Comparison of ENCODE assay signal across 2 cellular contexts in the genomic region with DNA sequence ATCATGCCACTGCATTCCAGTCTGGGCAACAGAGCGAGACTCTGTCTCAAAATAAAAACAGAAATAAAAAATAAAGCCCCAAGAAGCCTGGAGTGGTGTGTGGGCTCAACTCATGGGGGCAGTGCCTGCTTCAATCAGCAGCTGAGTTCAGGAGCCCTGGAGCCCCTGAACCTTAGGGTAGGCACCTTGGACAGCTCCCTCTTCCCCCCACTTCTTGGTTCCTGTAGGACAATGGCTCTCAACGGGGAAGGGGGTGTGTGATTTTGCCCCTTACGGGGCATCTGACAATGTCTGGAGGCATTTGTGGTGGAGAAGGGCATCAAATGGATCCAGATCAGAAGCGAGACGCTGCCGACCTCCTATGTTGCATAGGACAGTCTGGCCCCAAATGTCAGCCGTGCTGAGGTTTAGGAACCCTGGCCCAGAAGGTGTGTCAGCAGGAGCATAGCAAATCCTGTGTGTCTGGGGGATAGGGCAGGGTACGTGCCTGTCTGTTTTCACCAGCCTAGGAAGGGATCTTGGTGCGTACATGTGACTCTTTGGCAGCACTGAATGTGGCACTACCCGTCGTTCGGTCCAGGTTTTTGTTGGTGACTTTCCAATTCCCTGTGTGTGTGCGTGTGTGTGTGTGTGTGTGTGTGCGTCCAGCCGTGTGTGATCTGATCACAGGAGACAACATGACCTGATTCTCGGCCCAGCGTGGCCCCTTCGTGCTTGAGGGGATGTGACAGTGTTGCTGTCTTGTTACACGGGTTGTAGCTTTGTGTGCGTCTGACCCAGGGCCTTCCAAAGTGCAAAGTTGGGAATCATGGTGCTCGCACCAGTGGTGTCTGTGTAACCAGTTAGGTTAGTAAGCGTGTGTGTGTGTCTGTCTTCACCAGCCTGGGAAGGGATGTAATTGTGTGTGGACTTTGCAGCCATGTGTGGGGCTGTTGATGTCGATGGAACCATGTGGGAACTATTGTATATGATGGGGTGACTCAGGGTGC.
TF ChIP-seq lines count a peak whose summit lies in the region.

No MANE protein-coding gene starts in this region.

TF ChIP-seq in WTC11, 78 proteins besides CTCF, POLR2A, EP300 and RAD21 (continues in another document):
- TF ChIP-seq, protein P1, sequence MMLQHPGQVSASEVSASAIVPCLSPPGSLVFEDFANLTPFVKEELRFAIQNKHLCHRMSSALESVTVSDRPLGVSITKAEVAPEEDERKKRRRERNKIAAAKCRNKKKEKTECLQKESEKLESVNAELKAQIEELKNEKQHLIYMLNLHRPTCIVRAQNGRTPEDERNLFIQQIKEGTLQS (CRISPR knock-in tag; conservative IDR thresholded peaks at IDR 0.05): no peak
- TF ChIP-seq, protein P2, sequence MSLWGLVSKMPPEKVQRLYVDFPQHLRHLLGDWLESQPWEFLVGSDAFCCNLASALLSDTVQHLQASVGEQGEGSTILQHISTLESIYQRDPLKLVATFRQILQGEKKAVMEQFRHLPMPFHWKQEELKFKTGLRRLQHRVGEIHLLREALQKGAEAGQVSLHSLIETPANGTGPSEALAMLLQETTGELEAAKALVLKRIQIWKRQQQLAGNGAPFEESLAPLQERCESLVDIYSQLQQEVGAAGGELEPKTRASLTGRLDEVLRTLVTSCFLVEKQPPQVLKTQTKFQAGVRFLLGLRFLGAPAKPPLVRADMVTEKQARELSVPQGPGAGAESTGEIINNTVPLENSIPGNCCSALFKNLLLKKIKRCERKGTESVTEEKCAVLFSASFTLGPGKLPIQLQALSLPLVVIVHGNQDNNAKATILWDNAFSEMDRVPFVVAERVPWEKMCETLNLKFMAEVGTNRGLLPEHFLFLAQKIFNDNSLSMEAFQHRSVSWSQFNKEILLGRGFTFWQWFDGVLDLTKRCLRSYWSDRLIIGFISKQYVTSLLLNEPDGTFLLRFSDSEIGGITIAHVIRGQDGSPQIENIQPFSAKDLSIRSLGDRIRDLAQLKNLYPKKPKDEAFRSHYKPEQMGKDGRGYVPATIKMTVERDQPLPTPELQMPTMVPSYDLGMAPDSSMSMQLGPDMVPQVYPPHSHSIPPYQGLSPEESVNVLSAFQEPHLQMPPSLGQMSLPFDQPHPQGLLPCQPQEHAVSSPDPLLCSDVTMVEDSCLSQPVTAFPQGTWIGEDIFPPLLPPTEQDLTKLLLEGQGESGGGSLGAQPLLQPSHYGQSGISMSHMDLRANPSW (CRISPR knock-in tag; conservative IDR thresholded peaks at IDR 0.05; ENCODE audit: low read depth): no peak
- TF ChIP-seq, protein P3, sequence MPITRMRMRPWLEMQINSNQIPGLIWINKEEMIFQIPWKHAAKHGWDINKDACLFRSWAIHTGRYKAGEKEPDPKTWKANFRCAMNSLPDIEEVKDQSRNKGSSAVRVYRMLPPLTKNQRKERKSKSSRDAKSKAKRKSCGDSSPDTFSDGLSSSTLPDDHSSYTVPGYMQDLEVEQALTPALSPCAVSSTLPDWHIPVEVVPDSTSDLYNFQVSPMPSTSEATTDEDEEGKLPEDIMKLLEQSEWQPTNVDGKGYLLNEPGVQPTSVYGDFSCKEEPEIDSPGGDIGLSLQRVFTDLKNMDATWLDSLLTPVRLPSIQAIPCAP (CRISPR knock-in tag; IDR thresholded peaks at IDR 0.05): no peak
- TF ChIP-seq NFE2L1 (CRISPR knock-in tag; IDR thresholded peaks at IDR 0.05) (no peak), CREM (CRISPR knock-in tag; IDR thresholded peaks at IDR 0.05) (no peak), ZNF396 (CRISPR knock-in tag; IDR thresholded peaks at IDR 0.05; ENCODE audit: borderline replicate concordance) (no peak), CREB1 (CRISPR knock-in tag; IDR thresholded peaks at IDR 0.05) (no peak)
- TF ChIP-seq, protein P4, sequence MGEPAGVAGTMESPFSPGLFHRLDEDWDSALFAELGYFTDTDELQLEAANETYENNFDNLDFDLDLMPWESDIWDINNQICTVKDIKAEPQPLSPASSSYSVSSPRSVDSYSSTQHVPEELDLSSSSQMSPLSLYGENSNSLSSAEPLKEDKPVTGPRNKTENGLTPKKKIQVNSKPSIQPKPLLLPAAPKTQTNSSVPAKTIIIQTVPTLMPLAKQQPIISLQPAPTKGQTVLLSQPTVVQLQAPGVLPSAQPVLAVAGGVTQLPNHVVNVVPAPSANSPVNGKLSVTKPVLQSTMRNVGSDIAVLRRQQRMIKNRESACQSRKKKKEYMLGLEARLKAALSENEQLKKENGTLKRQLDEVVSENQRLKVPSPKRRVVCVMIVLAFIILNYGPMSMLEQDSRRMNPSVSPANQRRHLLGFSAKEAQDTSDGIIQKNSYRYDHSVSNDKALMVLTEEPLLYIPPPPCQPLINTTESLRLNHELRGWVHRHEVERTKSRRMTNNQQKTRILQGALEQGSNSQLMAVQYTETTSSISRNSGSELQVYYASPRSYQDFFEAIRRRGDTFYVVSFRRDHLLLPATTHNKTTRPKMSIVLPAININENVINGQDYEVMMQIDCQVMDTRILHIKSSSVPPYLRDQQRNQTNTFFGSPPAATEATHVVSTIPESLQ (CRISPR knock-in tag; IDR thresholded peaks at IDR 0.05): no peak
- TF ChIP-seq, protein P5, sequence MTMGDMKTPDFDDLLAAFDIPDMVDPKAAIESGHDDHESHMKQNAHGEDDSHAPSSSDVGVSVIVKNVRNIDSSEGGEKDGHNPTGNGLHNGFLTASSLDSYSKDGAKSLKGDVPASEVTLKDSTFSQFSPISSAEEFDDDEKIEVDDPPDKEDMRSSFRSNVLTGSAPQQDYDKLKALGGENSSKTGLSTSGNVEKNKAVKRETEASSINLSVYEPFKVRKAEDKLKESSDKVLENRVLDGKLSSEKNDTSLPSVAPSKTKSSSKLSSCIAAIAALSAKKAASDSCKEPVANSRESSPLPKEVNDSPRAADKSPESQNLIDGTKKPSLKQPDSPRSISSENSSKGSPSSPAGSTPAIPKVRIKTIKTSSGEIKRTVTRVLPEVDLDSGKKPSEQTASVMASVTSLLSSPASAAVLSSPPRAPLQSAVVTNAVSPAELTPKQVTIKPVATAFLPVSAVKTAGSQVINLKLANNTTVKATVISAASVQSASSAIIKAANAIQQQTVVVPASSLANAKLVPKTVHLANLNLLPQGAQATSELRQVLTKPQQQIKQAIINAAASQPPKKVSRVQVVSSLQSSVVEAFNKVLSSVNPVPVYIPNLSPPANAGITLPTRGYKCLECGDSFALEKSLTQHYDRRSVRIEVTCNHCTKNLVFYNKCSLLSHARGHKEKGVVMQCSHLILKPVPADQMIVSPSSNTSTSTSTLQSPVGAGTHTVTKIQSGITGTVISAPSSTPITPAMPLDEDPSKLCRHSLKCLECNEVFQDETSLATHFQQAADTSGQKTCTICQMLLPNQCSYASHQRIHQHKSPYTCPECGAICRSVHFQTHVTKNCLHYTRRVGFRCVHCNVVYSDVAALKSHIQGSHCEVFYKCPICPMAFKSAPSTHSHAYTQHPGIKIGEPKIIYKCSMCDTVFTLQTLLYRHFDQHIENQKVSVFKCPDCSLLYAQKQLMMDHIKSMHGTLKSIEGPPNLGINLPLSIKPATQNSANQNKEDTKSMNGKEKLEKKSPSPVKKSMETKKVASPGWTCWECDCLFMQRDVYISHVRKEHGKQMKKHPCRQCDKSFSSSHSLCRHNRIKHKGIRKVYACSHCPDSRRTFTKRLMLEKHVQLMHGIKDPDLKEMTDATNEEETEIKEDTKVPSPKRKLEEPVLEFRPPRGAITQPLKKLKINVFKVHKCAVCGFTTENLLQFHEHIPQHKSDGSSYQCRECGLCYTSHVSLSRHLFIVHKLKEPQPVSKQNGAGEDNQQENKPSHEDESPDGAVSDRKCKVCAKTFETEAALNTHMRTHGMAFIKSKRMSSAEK (CRISPR knock-in tag; IDR thresholded peaks at IDR 0.05; ENCODE audit: borderline replicate concordance): no peak
- TF ChIP-seq, protein P6, sequence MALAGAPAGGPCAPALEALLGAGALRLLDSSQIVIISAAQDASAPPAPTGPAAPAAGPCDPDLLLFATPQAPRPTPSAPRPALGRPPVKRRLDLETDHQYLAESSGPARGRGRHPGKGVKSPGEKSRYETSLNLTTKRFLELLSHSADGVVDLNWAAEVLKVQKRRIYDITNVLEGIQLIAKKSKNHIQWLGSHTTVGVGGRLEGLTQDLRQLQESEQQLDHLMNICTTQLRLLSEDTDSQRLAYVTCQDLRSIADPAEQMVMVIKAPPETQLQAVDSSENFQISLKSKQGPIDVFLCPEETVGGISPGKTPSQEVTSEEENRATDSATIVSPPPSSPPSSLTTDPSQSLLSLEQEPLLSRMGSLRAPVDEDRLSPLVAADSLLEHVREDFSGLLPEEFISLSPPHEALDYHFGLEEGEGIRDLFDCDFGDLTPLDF (CRISPR knock-in tag; IDR thresholded peaks at IDR 0.05): no peak

TF ChIP-seq in neural cell, 6 proteins besides CTCF, POLR2A, EP300 and RAD21:
- no peak for TF ChIP-seq MXI1 (conservative IDR thresholded peaks at IDR 0.05; ENCODE audit: poor library complexity, severe bottlenecking)
- no peak for TF ChIP-seq POLR2AphosphoS5 (IDR thresholded peaks at IDR 0.05)
- TF ChIP-seq, protein P7, sequence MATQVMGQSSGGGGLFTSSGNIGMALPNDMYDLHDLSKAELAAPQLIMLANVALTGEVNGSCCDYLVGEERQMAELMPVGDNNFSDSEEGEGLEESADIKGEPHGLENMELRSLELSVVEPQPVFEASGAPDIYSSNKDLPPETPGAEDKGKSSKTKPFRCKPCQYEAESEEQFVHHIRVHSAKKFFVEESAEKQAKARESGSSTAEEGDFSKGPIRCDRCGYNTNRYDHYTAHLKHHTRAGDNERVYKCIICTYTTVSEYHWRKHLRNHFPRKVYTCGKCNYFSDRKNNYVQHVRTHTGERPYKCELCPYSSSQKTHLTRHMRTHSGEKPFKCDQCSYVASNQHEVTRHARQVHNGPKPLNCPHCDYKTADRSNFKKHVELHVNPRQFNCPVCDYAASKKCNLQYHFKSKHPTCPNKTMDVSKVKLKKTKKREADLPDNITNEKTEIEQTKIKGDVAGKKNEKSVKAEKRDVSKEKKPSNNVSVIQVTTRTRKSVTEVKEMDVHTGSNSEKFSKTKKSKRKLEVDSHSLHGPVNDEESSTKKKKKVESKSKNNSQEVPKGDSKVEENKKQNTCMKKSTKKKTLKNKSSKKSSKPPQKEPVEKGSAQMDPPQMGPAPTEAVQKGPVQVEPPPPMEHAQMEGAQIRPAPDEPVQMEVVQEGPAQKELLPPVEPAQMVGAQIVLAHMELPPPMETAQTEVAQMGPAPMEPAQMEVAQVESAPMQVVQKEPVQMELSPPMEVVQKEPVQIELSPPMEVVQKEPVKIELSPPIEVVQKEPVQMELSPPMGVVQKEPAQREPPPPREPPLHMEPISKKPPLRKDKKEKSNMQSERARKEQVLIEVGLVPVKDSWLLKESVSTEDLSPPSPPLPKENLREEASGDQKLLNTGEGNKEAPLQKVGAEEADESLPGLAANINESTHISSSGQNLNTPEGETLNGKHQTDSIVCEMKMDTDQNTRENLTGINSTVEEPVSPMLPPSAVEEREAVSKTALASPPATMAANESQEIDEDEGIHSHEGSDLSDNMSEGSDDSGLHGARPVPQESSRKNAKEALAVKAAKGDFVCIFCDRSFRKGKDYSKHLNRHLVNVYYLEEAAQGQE (IDR thresholded peaks at IDR 0.05; ENCODE audit: borderline replicate concordance): no peak
- no peak for TF ChIP-seq EZH2 (IDR thresholded peaks at IDR 0.05; ENCODE audit: borderline replicate concordance, insufficient read depth, low read length, poor library complexity, severe bottlenecking)
- no peak for TF ChIP-seq TAF1 (IDR thresholded peaks at IDR 0.05; ENCODE audit: low read depth)
